In the genomic region with DNA sequence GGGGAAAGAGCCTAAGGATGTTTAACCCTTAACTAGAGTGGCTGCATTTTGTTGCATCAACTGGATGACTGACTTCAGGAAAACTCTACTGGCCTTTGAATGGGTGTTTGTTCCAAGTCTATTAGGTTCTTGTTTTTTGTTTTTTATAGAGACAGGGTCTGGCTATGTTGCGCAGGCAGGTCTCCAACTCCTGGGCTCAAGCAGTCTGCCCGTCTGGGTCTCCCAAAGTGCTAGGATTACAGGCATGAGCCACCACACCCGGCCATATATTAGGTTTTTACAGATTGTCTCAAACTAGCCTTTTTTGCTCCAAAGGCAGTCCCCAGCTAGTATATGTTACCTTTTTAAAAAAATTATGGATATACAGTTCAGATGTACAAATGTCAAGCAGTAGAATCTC, we compare ENCODE assay signal across 2 cellular contexts.
TF ChIP-seq lines count a peak whose summit lies in the region.

No MANE protein-coding gene starts in this region.

TF ChIP-seq in SK-N-SH, 30 proteins besides CTCF, POLR2A, EP300 and RAD21:
- TF ChIP-seq ZBTB33 (IDR thresholded peaks at IDR 0.05; ENCODE audit: borderline replicate concordance, low read depth) (no peak), REST (IDR thresholded peaks at IDR 0.05; ENCODE audit: low read depth, low read length) (no peak), MXI1 (IDR thresholded peaks at IDR 0.05; ENCODE audit: low read depth, low read length) (no peak), EZH2phosphoT487 (IDR thresholded peaks at IDR 0.05; ENCODE audit: borderline replicate concordance, low read depth) (no peak), FOSL2 (IDR thresholded peaks at IDR 0.05; ENCODE audit: borderline replicate concordance, low read depth) (no peak), NRF1 (IDR thresholded peaks at IDR 0.05; ENCODE audit: low read depth, low read length) (no peak), YY1 (IDR thresholded peaks at IDR 0.05; ENCODE audit: low read depth) (no peak), POLR2AphosphoS5 (IDR thresholded peaks at IDR 0.05; ENCODE audit: low read depth, low read length) (no peak), SMC3 (IDR thresholded peaks at IDR 0.05; ENCODE audit: low read depth, low read length) (no peak), TEAD4 (IDR thresholded peaks at IDR 0.05; ENCODE audit: borderline replicate concordance, insufficient read depth) (no peak), TAF1 (IDR thresholded peaks at IDR 0.05; ENCODE audit: borderline replicate concordance, low read depth, low read length) (no peak)
- TF ChIP-seq, protein P1, sequence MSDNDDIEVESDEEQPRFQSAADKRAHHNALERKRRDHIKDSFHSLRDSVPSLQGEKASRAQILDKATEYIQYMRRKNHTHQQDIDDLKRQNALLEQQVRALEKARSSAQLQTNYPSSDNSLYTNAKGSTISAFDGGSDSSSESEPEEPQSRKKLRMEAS (IDR thresholded peaks at IDR 0.05; ENCODE audit: low read depth) = no peak

TF ChIP-seq in SK-N-SH treated with all-trans-retinoic acid at 6 μM for 48 hours, 23 proteins besides CTCF, POLR2A, EP300 and RAD21:
- TF ChIP-seq ISL1 (CRISPR knock-in tag; IDR thresholded peaks at IDR 0.05) = no peak
- TF ChIP-seq ESRRG (CRISPR knock-in tag; IDR thresholded peaks at IDR 0.05) = no peak
- TF ChIP-seq POU6F1 (CRISPR knock-in tag; IDR thresholded peaks at IDR 0.05; ENCODE audit: borderline replicate concordance, low read depth) = no peak
- TF ChIP-seq CSRNP3 (CRISPR knock-in tag; IDR thresholded peaks at IDR 0.05) = no peak
- no peak for TF ChIP-seq CSDC2 (CRISPR knock-in tag; IDR thresholded peaks at IDR 0.05)
- no peak for TF ChIP-seq BACH2 (CRISPR knock-in tag; IDR thresholded peaks at IDR 0.05; ENCODE audit: borderline replicate concordance)
- TF ChIP-seq TCF4 (CRISPR knock-in tag; IDR thresholded peaks at IDR 0.05; ENCODE audit: borderline replicate concordance) = no peak
- TF ChIP-seq ZFP30 (CRISPR knock-in tag; IDR thresholded peaks at IDR 0.05) = no peak
- TF ChIP-seq SNAI2 (CRISPR knock-in tag; IDR thresholded peaks at IDR 0.05) = no peak
- TF ChIP-seq ZC3H10 (CRISPR knock-in tag; IDR thresholded peaks at IDR 0.05) = no peak
- no peak for TF ChIP-seq ZNF565 (CRISPR knock-in tag; conservative IDR thresholded peaks at IDR 0.05; ENCODE audit: low read depth)
- no peak for TF ChIP-seq ZFP3 (CRISPR knock-in tag; IDR thresholded peaks at IDR 0.05)
- no peak for TF ChIP-seq PATZ1 (CRISPR knock-in tag; IDR thresholded peaks at IDR 0.05; ENCODE audit: borderline replicate concordance)
- no peak for TF ChIP-seq PPARA (CRISPR knock-in tag; IDR thresholded peaks at IDR 0.05; ENCODE audit: borderline replicate concordance)
- TF ChIP-seq OSR1 (CRISPR knock-in tag; IDR thresholded peaks at IDR 0.05) = no peak
- no peak for TF ChIP-seq TOX (CRISPR knock-in tag; IDR thresholded peaks at IDR 0.05; ENCODE audit: borderline replicate concordance)
- no peak for TF ChIP-seq RARB (CRISPR knock-in tag; IDR thresholded peaks at IDR 0.05)
TF ChIP-seq in SK-N-SH treated with all-trans-retinoic acid at 6 μM for 48 hours: peak in this region for 0.
